21 cellular contexts compared by ENCODE assay signal in genomic region chr22:22697377-22698120, GRCh38. TPM values are rescaled to one million over a fixed set of nuclear protein-coding genes. Genes with fewer than 3 reads are reported as not detected.
A peak's percentile ranks its signal among the peaks of the same experiment; 100 is the strongest.
DNase-seq lines count a peak whose midpoint lies in the region; ATAC-seq, FAIRE-seq and TF ChIP-seq lines count a peak whose summit lies in the region.
"Had no signal": no experiment of that assay in that cellular context is flagged by ENCODE, and none has a peak within 500 bp of the region (broad histone marks: within the 10 kb centered on the region; RNA-seq: fewer than 3 reads in every experiment).

No MANE protein-coding gene starts in this region.

- CTCF ChIA-PET in GM12878 (lab: Yijun Ruan, JAX), result interaction anchor here (0.9 to 9.6 kb wide), 2 partner anchors 12 to 48 kb away, joined by 3 to 65 read pairs; no protein-coding TSS in a partner anchor

- peak overlapping the region; percentile 47 for H3K9ac ChIP-seq in GM12878 (ENCODE audit: control insufficient read depth, insufficient read depth, low read length)
- H3K9ac ChIP-seq: BLaER1 treated with 17β-estradiol and CSF1 and Interleukin-3, amounts not matched to agents 10 nM and 100 nM; GM23248 had no signal

- no peaks in the 10 kb centered on the region for H3F3A ChIP-seq in GM23338 (replicated peaks; ENCODE audit: low read depth)

- no peaks in the 10 kb centered on the region; the same call in 2 of the 3 replicates for H3K36me3 Mint-ChIP-seq in GM23338 (ENCODE audit: low read depth)
- H3K36me3 Mint-ChIP-seq in naive B cell, result no peaks in the 10 kb centered on the region
- H3K36me3 Mint-ChIP-seq: CD8-positive, alpha-beta memory T cell had no signal

- no peaks in the 10 kb centered on the region for H3K9me2 ChIP-seq in GM23338 (ENCODE audit: insufficient read depth)

- no peak overlapping the region for H3K27ac Mint-ChIP-seq in GM23338
- H3K27ac Mint-ChIP-seq in naive B cell, result peak overlapping the region in 4 of 6 donors; percentile 61 to 76 (median 66)
- H3K27ac Mint-ChIP-seq: CD8-positive, alpha-beta memory T cell had no signal

- SMC1A ChIA-PET in GM12878 (lab: Charles Lee; ENCODE audit: uncharacterized antibody, unreplicated experiment), result no interaction called here

- H3K79me2 ChIP-seq in GM23338 (replicated peaks; ENCODE audit: insufficient read depth) (no peaks in the 10 kb centered on the region), GM12878 (ENCODE audit: control insufficient read depth, insufficient read depth, low read length) (peaks cover 4% of the 10 kb centered on the region)

- BruUV-seq in GM12878 (replicated peaks; lab: Mats Ljungman, UMichigan), result TSS peak; percentile 81

- ATAC-seq in GM23338, result peak; percentile 76
- ATAC-seq in GM12878, result no peak
- no peak for ATAC-seq in naive B cell (ENCODE audit: low read depth in 2 of 2)

- no peak overlapping the region for H3K4me3 ChIP-seq in GM23338
- no peak overlapping the region for H3K4me3 ChIP-seq in GM12878
- H3K4me3 ChIP-seq: BLaER1 treated with 17β-estradiol and CSF1 and Interleukin-3, amounts not matched to agents 10 nM and 100 nM; GM23248; SJCRH30 had no signal

- no peak overlapping the region for H2AFZ ChIP-seq in GM23338
- no peak overlapping the region for H2AFZ ChIP-seq in GM12878 (ENCODE audit: control insufficient read depth, low read depth, low read length)
- H2AFZ ChIP-seq: GM23248 had no signal

- intact Hi-C loops in GM12878 (cut with micrococcal nuclease; ENCODE audit: unreplicated experiment), result no loop called here

- in situ Hi-C loops in GM12878 (cut with MboI), result no loop called here

- TF ChIP-seq CTCF in GM23338 (conservative IDR thresholded peaks at IDR 0.05; ENCODE audit: low read depth in 2 of 2), result peak; percentile 30 to 38; a peak in 2 of 4 replicates
- 0 out of 6 replicates have a peak, but pooled peaks of 1 of the 3 experiments have one; percentile 26 for TF ChIP-seq CTCF in GM12878 (IDR thresholded peaks at IDR 0.05 in 2 of 3, conservative IDR thresholded peaks at IDR 0.05 in 1 of 3; ENCODE audit: control insufficient read depth in 2 of 3, extremely low read depth in 1 of 3, insufficient read depth in 1 of 3, low read depth in 3 of 3, low read length in 3 of 3)

- H3K27me3 ChIP-seq in GM23338 (ENCODE audit: insufficient read depth) (peaks cover 97% of the 10 kb centered on the region), GM12878 (replicated peaks in 1 of 2; ENCODE audit: control insufficient read depth in 2 of 2, insufficient read depth in 2 of 2, low read length in 1 of 2) (no peaks in the 10 kb centered on the region)
- H3K27me3 ChIP-seq: BLaER1 treated with 17β-estradiol and CSF1 and Interleukin-3, amounts not matched to agents 10 nM and 100 nM; SJCRH30 had no signal

- no peaks in the 10 kb centered on the region for H3K9me3 Mint-ChIP-seq in GM23338
- H3K9me3 Mint-ChIP-seq in naive B cell, result no peaks in the 10 kb centered on the region
- H3K9me3 Mint-ChIP-seq: CD8-positive, alpha-beta memory T cell had no signal

- H3K27ac ChIP-seq in GM23338 (ENCODE audit: low read depth) (no peak overlapping the region), GM12878 (ENCODE audit: control insufficient read depth, insufficient read depth) (peak overlapping the region; percentile 25; the same call in 1 of the 2 replicates)
- H3K27ac ChIP-seq: BLaER1 treated with 17β-estradiol and CSF1 and Interleukin-3, amounts not matched to agents 10 nM and 100 nM; GM23248; SJCRH30 had no signal

- POLR2A ChIA-PET in GM12878 (lab: Charles Lee), result no interaction called here

- no peaks in the 10 kb centered on the region for H3K9me3 ChIP-seq in GM12878 (replicated peaks; ENCODE audit: control insufficient read depth, insufficient read depth, low read length)
- H3K9me3 ChIP-seq: BLaER1 treated with 17β-estradiol and CSF1 and Interleukin-3, amounts not matched to agents 10 nM and 100 nM; SJCRH30 had no signal

- FAIRE-seq in GM12878 (lab: Jason Lieb, UNC), result no peak
- FAIRE-seq: D721Med had no signal

- RAD21 ChIA-PET in GM12878 (lab: Charles Lee; ENCODE audit: unreplicated experiment), result no interaction called here

- H3K4me2 ChIP-seq in GM23338 (no peak overlapping the region), GM12878 (ENCODE audit: control insufficient read depth, insufficient read depth) (peak overlapping the region; percentile 68)

- 45% methylated on average over 11 of the region's 12 CpGs for WGBS in GM12878 (ENCODE audit: insufficient coverage, insufficient replicate concordance, low lambda C conversion rate, missing lambda C conversion rate)

- peaks cover 1% of the 10 kb centered on the region for H3K4me1 Mint-ChIP-seq in GM23338
- H3K4me1 Mint-ChIP-seq in naive B cell, result peaks cover 25 to 32% (median 30%) of the 10 kb centered on the region in 3 donors
- H3K4me1 Mint-ChIP-seq: CD8-positive, alpha-beta memory T cell had no signal

- H3K4me3 Mint-ChIP-seq in GM23338 (no peak overlapping the region), naive B cell (peak overlapping the region in 7 of 8 donors; percentile 19 to 76 (median 30))
- H3K4me3 Mint-ChIP-seq: CD8-positive, alpha-beta memory T cell had no signal

- H3K27me3 Mint-ChIP-seq in GM23338 (ENCODE audit: insufficient read depth, low read depth, poor library complexity) (peaks cover 63% of the 10 kb centered on the region), naive B cell (peaks cover 0 to 4% (median 0%) of the 10 kb centered on the region in 3 donors)

- H4K20me1 ChIP-seq in GM23338 (replicated peaks; ENCODE audit: insufficient read depth), result no peaks in the 10 kb centered on the region; the same call in 1 of the 2 replicates
- no peaks in the 10 kb centered on the region for H4K20me1 ChIP-seq in GM12878 (ENCODE audit: control insufficient read depth, insufficient read depth)
- H4K20me1 ChIP-seq: BLaER1 treated with 17β-estradiol and CSF1 and Interleukin-3, amounts not matched to agents 10 nM and 100 nM had no signal

- no peaks in the 10 kb centered on the region for H3K36me3 ChIP-seq in GM23338 (ENCODE audit: insufficient read depth)
- no peaks in the 10 kb centered on the region for H3K36me3 ChIP-seq in GM12878 (ENCODE audit: control insufficient read depth in 2 of 2, insufficient read depth in 2 of 2, low read length in 1 of 2)
- H3K36me3 ChIP-seq: BLaER1 treated with 17β-estradiol and CSF1 and Interleukin-3, amounts not matched to agents 10 nM and 100 nM; SJCRH30 had no signal

- TF ChIP-seq RAD21 in GM12878 (IDR thresholded peaks at IDR 0.05; ENCODE audit: insufficient read depth, low read depth, low read length), result peak; percentile 10; the same call in 1 of the 2 replicates

- no peak for TF ChIP-seq EP300 in GM12878 (IDR thresholded peaks at IDR 0.05; ENCODE audit: borderline replicate concordance in 1 of 2, control insufficient read depth in 1 of 2, low read depth in 2 of 2, low read length in 2 of 2)

- H3K4me1 ChIP-seq in GM23338 (ENCODE audit: insufficient read depth), result no peaks in the 10 kb centered on the region
- H3K4me1 ChIP-seq in GM12878 (ENCODE audit: control insufficient read depth, insufficient read depth, low read length), result peaks cover 21% of the 10 kb centered on the region
- H3K4me1 ChIP-seq: SJCRH30 had no signal

- DNase-seq in activated effector memory CD4-positive, alpha-beta T cell treated with anti-CD3 and anti-CD28 coated beads, Interleukin-2, amount 50 U/mL, for 16 hours, result peak; percentile 52
- DNase-seq in activated effector memory CD4-positive, alpha-beta T cell treated with Interleukin-2 at 50 U/mL for 16 hours, result no peak
- DNase-seq in GM23338 (ENCODE audit: low spot score), result peak; percentile 32
- DNase-seq in GM12878 (ENCODE audit: low read depth, low spot score), result no peak
- no peak for DNase-seq in naive B cell
- DNase-seq in NCI-H526 treated with DMSO at 0.1 percent for 48 hours (lab: John Stamatoyannopoulos, UW), result no peak
- DNase-seq in HuH-7.5 (ENCODE audit: low spot score), result no peak
- DNase-seq in NCI-H1694 (lab: John Stamatoyannopoulos, UW), result no peak
- DNase-seq: 8988T; CD8-positive, alpha-beta memory T cell; DMS79 treated with DMSO at 0.1 percent for 48 hours; GDM1; GM23248; MM.1S; NCI-H1092 treated with DMSO at 0.1 percent for 48 hours; NCI-H1694 treated with DMSO at 0.1 percent for 48 hours; NCI-H345; NCI-H526; SJCRH30 had no signal

- peak; percentile 86 for TF ChIP-seq POLR2A in GM12878 (IDR thresholded peaks at IDR 0.05; ENCODE audit: low read depth, low read length)

TF ChIP-seq in GM23338, 12 proteins besides CTCF, POLR2A, EP300 and RAD21 (continues in another document):
- no peak for TF ChIP-seq STAT1 (IDR thresholded peaks at IDR 0.05; ENCODE audit: unreplicated experiment)

TF ChIP-seq in GM12878, 131 proteins besides CTCF, POLR2A, EP300 and RAD21 (continues in another document):
- TF ChIP-seq RB1 (IDR thresholded peaks at IDR 0.05; ENCODE audit: borderline replicate concordance), result no peak
- TF ChIP-seq CBFB (IDR thresholded peaks at IDR 0.05; ENCODE audit: low read depth), result peak; percentile 83
- TF ChIP-seq USF1 (IDR thresholded peaks at IDR 0.05; ENCODE audit: borderline replicate concordance, extremely low read length, insufficient read depth, low read depth, low read length), result peak; percentile 26
- TF ChIP-seq ASH2L (IDR thresholded peaks at IDR 0.05; ENCODE audit: borderline replicate concordance, low read depth), result no peak

RNA-seq across cellular contexts. Expression of gene GGTLC2, which starts 53.1 kb away (rescaled TPM):
- not detected in 2 replicates for total RNA-seq in GM23338 (2014; rRNA removed; shearing (Covaris generic))
- polyA plus RNA-seq in GM23338 (2016; fragmentation: Nextera tagmentation; extraction: Ambion mirVana), result not detected in 2 replicates
- total RNA-seq in GM12878 (2013; cell fraction: nucleolus; rRNA removed), result not detected in 2 replicates
- total RNA-seq in GM12878 (2014; rRNA removed), result not detected in 2 replicates
- not detected in 2 replicates for total RNA-seq in GM12878 (2014; rRNA removed; fragmentation: Illumina TruSeq; extraction: Trizol)
- not detected in 2 replicates for total RNA-seq in GM12878 (2021)
- not detected for polyA plus RNA-seq in GM12878 (2011; ENCODE audit: low read depth)
- not detected in 2 replicates for polyA plus RNA-seq in GM12878 (2011; rRNA removed)
- not detected in 2 replicates for polyA plus RNA-seq in GM12878 (2011; cell fraction: cytosol; rRNA removed)
- polyA plus RNA-seq in GM12878 (2011; cell fraction: nucleus; rRNA removed), result not detected in 2 replicates
- polyA plus RNA-seq in GM12878 (2012), result not detected in 2 replicates
- not detected in 2 replicates for polyA plus RNA-seq in GM12878 (2014; fragmentation: Illumina TruSeq; extraction: Trizol)
- not detected for polyA plus RNA-seq in GM12878 (2014; fragmentation: Nextera tagmentation; extraction: Ambion mirVana)
- polyA plus RNA-seq in GM12878 (2014; rRNA removed), result not detected in 2 replicates
- polyA plus RNA-seq in GM12878 (2016; fragmentation: Nextera tagmentation; extraction: Ambion mirVana), result not detected
- not detected in 2 replicates for polyA minus RNA-seq in GM12878 (2011; rRNA and poly(A)+ RNA removed)
- not detected in 2 replicates for polyA minus RNA-seq in GM12878 (2011; cell fraction: cytosol; rRNA and poly(A)+ RNA removed)
- polyA minus RNA-seq in GM12878 (2011; cell fraction: nucleus; rRNA and poly(A)+ RNA removed), result not detected in 2 replicates
- not detected for polyA plus RNA-seq in naive B cell (ENCODE audit: low read depth in 6 of 6)
- total RNA-seq: CD8-positive, alpha-beta memory T cell; GM23248; SJCRH30 had no signal
- polyA plus RNA-seq: CD8-positive, alpha-beta memory T cell; GM23248 had no signal

Comparison
In these comparisons a context has a peak if more than half of its experiments do, and no peak if none do; other contexts are left out.
1. DNase-seq: peak in activated effector memory CD4-positive, alpha-beta T cell treated with anti-CD3 and anti-CD28 coated beads, Interleukin-2, amount 50 U/mL, for 16 hours (single experiment) and GM23338 (single experiment); none in activated effector memory CD4-positive, alpha-beta T cell treated with Interleukin-2 at 50 U/mL for 16 hours (single experiment), GM12878 (single experiment), naive B cell (single experiment), NCI-H526 treated with DMSO at 0.1 percent for 48 hours (single experiment), HuH-7.5 (single experiment) and NCI-H1694 (single experiment).